In genomic region chr19:16018801-16019551, GRCh38 we compare ENCODE assay signal across 20 cellular contexts. TPM values are rescaled to one million over a fixed set of nuclear protein-coding genes. Genes with fewer than 3 reads are reported as not detected.
DNase-seq lines count a peak whose midpoint lies in the region; ATAC-seq, FAIRE-seq and TF ChIP-seq lines count a peak whose summit lies in the region.
"Had no signal": no experiment of that assay in that cellular context is flagged by ENCODE, and none has a peak within 500 bp of the region (broad histone marks: within the 10 kb centered on the region; RNA-seq: fewer than 3 reads in every experiment).

No MANE protein-coding gene starts in this region.

- H3K27me3 Mint-ChIP-seq in activated T-cell treated with anti-CD3 and anti-CD28 coated beads, Interleukin-2, amount 50 U/mL, for 24 hours = no peaks in the 10 kb centered on the region
- no peaks in the 10 kb centered on the region for H3K27me3 Mint-ChIP-seq in activated T-cell treated with anti-CD3 and anti-CD28 coated beads, Interleukin-2, amount 50 U/mL, for 72 hours (ENCODE audit: low read depth)
- peaks cover 6% of the 10 kb centered on the region for H3K27me3 Mint-ChIP-seq in chondrocyte (ENCODE audit: low read depth)
- H3K27me3 Mint-ChIP-seq: CD8-positive, alpha-beta memory T cell had no signal

- TF ChIP-seq CTCF in chondrocyte (IDR thresholded peaks at IDR 0.05) = no peak
- no peak for TF ChIP-seq CTCF in osteoblast (IDR thresholded peaks at IDR 0.05; ENCODE audit: extremely low read depth, low read depth, low read length)

- no peaks in the 10 kb centered on the region for H3K4me1 Mint-ChIP-seq in activated T-cell treated with anti-CD3 and anti-CD28 coated beads, Interleukin-2, amount 50 U/mL, for 24 hours (ENCODE audit: low read depth)
- no peaks in the 10 kb centered on the region for H3K4me1 Mint-ChIP-seq in activated T-cell treated with anti-CD3 and anti-CD28 coated beads, Interleukin-2, amount 50 U/mL, for 72 hours (ENCODE audit: low read depth)
- H3K4me1 Mint-ChIP-seq in chondrocyte (ENCODE audit: low read depth) = no peaks in the 10 kb centered on the region
- H3K4me1 Mint-ChIP-seq: CD8-positive, alpha-beta memory T cell had no signal

- no peaks in the 10 kb centered on the region for H3K9me3 Mint-ChIP-seq in activated T-cell treated with anti-CD3 and anti-CD28 coated beads, Interleukin-2, amount 50 U/mL, for 24 hours
- no peaks in the 10 kb centered on the region for H3K9me3 Mint-ChIP-seq in activated T-cell treated with anti-CD3 and anti-CD28 coated beads, Interleukin-2, amount 50 U/mL, for 72 hours
- H3K9me3 Mint-ChIP-seq in chondrocyte (ENCODE audit: low read depth) = no peaks in the 10 kb centered on the region
- H3K9me3 Mint-ChIP-seq: CD8-positive, alpha-beta memory T cell had no signal

- no peak overlapping the region for H3K4me3 Mint-ChIP-seq in activated T-cell treated with anti-CD3 and anti-CD28 coated beads, Interleukin-2, amount 50 U/mL, for 24 hours
- H3K4me3 Mint-ChIP-seq in activated T-cell treated with anti-CD3 and anti-CD28 coated beads, Interleukin-2, amount 50 U/mL, for 72 hours = no peak overlapping the region
- H3K4me3 Mint-ChIP-seq in chondrocyte (ENCODE audit: unreplicated experiment) = no peak overlapping the region

- H4K20me1 ChIP-seq in osteoblast (ENCODE audit: insufficient read depth, low read length) = no peaks in the 10 kb centered on the region

- no peaks in the 10 kb centered on the region for H3K36me3 ChIP-seq in osteoblast (ENCODE audit: insufficient read depth, low read length)
- H3K36me3 ChIP-seq: SJCRH30 had no signal

- H3K36me3 Mint-ChIP-seq in activated T-cell treated with anti-CD3 and anti-CD28 coated beads, Interleukin-2, amount 50 U/mL, for 24 hours (ENCODE audit: low read depth) = no peaks in the 10 kb centered on the region
- H3K36me3 Mint-ChIP-seq in activated T-cell treated with anti-CD3 and anti-CD28 coated beads, Interleukin-2, amount 50 U/mL, for 72 hours (ENCODE audit: insufficient read depth in 2 of 2) = no peaks in the 10 kb centered on the region
- H3K36me3 Mint-ChIP-seq in chondrocyte (ENCODE audit: low read depth) = no peaks in the 10 kb centered on the region
- H3K36me3 Mint-ChIP-seq: CD8-positive, alpha-beta memory T cell had no signal

- H3K4me1 ChIP-seq in osteoblast (ENCODE audit: insufficient read depth, low read length) = no peaks in the 10 kb centered on the region
- H3K4me1 ChIP-seq: SJCRH30 had no signal

- peak; percentile 20 for DNase-seq in activated T-cell treated with anti-CD3 and anti-CD28 coated beads, Interleukin-2, amount 50 U/mL, for 24 hours
- no peak for DNase-seq in activated T-cell treated with anti-CD3 and anti-CD28 coated beads, Interleukin-2, amount 50 U/mL, for 72 hours
- DNase-seq in G401 (ENCODE audit: low spot score) (peak; percentile 75), chondrocyte (ENCODE audit: low spot score) (peak; percentile 79), osteoblast (ENCODE audit: insufficient read length, low spot score, missing footprints) (peak; percentile 89), NCI-H2227 treated with DMSO at 0.1 percent for 48 hours (lab: John Stamatoyannopoulos, UW) (no peak), SW480 (ENCODE audit: low spot score) (no peak), frontal cortex (ENCODE audit: low spot score in 2 of 2) (no peak)
- DNase-seq: CD8-positive, alpha-beta memory T cell; GOT3; KBM-7; NCI-H1105; NCI-H1694 treated with DMSO at 0.1 percent for 48 hours; NCI-H510A; NCI-H774 had no signal

- H3K4me3 ChIP-seq in osteoblast (ENCODE audit: insufficient read depth, low read length) = no peak overlapping the region
- H3K4me3 ChIP-seq: SJCRH30 had no signal

- H3K27me3 ChIP-seq in osteoblast (ENCODE audit: insufficient read depth, low read length) = no peaks in the 10 kb centered on the region

- in situ Hi-C loops in G401 (cut with HindIII; ENCODE audit: low sequenced_read_pairs) = no loop called here

- H3K9me3 ChIP-seq in osteoblast (ENCODE audit: low read depth, low read length) = no peaks in the 10 kb centered on the region
- H3K9me3 ChIP-seq: SJCRH30 had no signal

- no peak overlapping the region for H3K27ac Mint-ChIP-seq in activated T-cell treated with anti-CD3 and anti-CD28 coated beads, Interleukin-2, amount 50 U/mL, for 24 hours
- H3K27ac Mint-ChIP-seq in activated T-cell treated with anti-CD3 and anti-CD28 coated beads, Interleukin-2, amount 50 U/mL, for 72 hours = no peak overlapping the region
- no peak overlapping the region for H3K27ac Mint-ChIP-seq in chondrocyte (ENCODE audit: unreplicated experiment)
- H3K27ac Mint-ChIP-seq: CD8-positive, alpha-beta memory T cell had no signal

- no peak overlapping the region for H2AFZ ChIP-seq in osteoblast (ENCODE audit: low read length)

- no peak overlapping the region for H3K27ac ChIP-seq in osteoblast (ENCODE audit: low read depth, low read length)
- H3K27ac ChIP-seq: RWPE1, SJCRH30 had no signal

- no peaks in the 10 kb centered on the region for H3K79me2 ChIP-seq in osteoblast (ENCODE audit: insufficient read depth, low read length)

- ATAC-seq in activated T-cell treated with anti-CD3 and anti-CD28 coated beads, Interleukin-2, amount 50 U/mL, for 72 hours (replicated peaks in 1 of 2) = no peak

- no peak for FAIRE-seq in frontal cortex (lab: Jason Lieb, UNC)
- FAIRE-seq: A204.1, D721Med, GM12892 had no signal

- no peak overlapping the region for H3K4me2 ChIP-seq in osteoblast (ENCODE audit: insufficient read depth, low read length)

RNA-seq across cellular contexts. Expression of gene TPM4, which starts 57.3 kb away (rescaled TPM):
- total RNA-seq in activated T-cell treated with anti-CD3 and anti-CD28 coated beads, Interleukin-2, amount 50 U/mL, for 72 hours = 100 to 1,000 TPM; 427 to 456 TPM
- 367 and 385 TPM in 2 replicates for total RNA-seq in G401 (2014; rRNA removed; shearing (Covaris generic))
- total RNA-seq in chondrocyte (774 to 1,188 TPM (median 1,175 TPM) in 3 replicates), osteoblast (1,233 and 1,325 TPM in 2 replicates), frontal cortex (86.0 TPM)

Comparison
In these comparisons a context has a peak if more than half of its experiments do, and no peak if none do; other contexts are left out.
1. DNase-seq: peak in activated T-cell treated with anti-CD3 and anti-CD28 coated beads, Interleukin-2, amount 50 U/mL, for 24 hours (single experiment), G401 (single experiment), chondrocyte (single experiment) and osteoblast (single experiment); none in activated T-cell treated with anti-CD3 and anti-CD28 coated beads, Interleukin-2, amount 50 U/mL, for 72 hours (0 of 2), NCI-H2227 treated with DMSO at 0.1 percent for 48 hours (single experiment), SW480 (single experiment) and frontal cortex (0 of 2).